In the genomic region with DNA sequence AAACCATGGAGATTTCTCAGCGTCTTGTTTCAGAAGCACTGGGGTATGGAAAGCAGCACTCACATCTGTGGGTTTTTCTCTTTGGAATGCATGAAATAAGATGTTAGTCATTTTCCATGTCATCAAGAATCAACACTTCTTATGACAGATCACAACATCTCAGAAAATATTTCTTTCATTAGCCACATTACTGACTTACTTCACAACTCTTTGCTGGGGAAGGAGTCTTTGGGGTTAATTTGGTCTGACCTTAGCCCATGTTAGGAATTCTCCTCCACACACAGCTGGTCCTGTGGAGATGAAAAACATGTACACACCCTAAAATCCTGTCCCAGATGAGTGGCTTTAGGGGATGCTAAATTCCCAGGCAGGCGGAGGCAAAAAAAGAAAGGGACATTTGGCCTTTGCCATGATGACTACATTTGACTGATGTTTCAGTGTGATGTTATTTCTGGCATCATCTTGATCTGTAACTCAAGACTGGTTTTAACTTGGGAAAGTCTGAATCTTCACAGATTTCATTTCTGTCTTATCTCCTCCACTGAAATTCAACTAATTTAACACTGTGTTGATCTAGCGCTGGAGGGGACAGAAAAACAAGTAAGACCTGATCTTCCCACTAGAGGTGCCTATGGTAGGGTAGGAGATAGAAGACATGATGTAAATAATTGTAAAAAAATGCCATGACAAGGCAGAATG, we compare ENCODE assay signal across 1 cellular context.
TF ChIP-seq lines count a peak whose summit lies in the region.

No MANE protein-coding gene starts in this region.

TF ChIP-seq in H1, 55 proteins besides CTCF, POLR2A, EP300 and RAD21 (continued from another document):
- TF ChIP-seq, protein P1, sequence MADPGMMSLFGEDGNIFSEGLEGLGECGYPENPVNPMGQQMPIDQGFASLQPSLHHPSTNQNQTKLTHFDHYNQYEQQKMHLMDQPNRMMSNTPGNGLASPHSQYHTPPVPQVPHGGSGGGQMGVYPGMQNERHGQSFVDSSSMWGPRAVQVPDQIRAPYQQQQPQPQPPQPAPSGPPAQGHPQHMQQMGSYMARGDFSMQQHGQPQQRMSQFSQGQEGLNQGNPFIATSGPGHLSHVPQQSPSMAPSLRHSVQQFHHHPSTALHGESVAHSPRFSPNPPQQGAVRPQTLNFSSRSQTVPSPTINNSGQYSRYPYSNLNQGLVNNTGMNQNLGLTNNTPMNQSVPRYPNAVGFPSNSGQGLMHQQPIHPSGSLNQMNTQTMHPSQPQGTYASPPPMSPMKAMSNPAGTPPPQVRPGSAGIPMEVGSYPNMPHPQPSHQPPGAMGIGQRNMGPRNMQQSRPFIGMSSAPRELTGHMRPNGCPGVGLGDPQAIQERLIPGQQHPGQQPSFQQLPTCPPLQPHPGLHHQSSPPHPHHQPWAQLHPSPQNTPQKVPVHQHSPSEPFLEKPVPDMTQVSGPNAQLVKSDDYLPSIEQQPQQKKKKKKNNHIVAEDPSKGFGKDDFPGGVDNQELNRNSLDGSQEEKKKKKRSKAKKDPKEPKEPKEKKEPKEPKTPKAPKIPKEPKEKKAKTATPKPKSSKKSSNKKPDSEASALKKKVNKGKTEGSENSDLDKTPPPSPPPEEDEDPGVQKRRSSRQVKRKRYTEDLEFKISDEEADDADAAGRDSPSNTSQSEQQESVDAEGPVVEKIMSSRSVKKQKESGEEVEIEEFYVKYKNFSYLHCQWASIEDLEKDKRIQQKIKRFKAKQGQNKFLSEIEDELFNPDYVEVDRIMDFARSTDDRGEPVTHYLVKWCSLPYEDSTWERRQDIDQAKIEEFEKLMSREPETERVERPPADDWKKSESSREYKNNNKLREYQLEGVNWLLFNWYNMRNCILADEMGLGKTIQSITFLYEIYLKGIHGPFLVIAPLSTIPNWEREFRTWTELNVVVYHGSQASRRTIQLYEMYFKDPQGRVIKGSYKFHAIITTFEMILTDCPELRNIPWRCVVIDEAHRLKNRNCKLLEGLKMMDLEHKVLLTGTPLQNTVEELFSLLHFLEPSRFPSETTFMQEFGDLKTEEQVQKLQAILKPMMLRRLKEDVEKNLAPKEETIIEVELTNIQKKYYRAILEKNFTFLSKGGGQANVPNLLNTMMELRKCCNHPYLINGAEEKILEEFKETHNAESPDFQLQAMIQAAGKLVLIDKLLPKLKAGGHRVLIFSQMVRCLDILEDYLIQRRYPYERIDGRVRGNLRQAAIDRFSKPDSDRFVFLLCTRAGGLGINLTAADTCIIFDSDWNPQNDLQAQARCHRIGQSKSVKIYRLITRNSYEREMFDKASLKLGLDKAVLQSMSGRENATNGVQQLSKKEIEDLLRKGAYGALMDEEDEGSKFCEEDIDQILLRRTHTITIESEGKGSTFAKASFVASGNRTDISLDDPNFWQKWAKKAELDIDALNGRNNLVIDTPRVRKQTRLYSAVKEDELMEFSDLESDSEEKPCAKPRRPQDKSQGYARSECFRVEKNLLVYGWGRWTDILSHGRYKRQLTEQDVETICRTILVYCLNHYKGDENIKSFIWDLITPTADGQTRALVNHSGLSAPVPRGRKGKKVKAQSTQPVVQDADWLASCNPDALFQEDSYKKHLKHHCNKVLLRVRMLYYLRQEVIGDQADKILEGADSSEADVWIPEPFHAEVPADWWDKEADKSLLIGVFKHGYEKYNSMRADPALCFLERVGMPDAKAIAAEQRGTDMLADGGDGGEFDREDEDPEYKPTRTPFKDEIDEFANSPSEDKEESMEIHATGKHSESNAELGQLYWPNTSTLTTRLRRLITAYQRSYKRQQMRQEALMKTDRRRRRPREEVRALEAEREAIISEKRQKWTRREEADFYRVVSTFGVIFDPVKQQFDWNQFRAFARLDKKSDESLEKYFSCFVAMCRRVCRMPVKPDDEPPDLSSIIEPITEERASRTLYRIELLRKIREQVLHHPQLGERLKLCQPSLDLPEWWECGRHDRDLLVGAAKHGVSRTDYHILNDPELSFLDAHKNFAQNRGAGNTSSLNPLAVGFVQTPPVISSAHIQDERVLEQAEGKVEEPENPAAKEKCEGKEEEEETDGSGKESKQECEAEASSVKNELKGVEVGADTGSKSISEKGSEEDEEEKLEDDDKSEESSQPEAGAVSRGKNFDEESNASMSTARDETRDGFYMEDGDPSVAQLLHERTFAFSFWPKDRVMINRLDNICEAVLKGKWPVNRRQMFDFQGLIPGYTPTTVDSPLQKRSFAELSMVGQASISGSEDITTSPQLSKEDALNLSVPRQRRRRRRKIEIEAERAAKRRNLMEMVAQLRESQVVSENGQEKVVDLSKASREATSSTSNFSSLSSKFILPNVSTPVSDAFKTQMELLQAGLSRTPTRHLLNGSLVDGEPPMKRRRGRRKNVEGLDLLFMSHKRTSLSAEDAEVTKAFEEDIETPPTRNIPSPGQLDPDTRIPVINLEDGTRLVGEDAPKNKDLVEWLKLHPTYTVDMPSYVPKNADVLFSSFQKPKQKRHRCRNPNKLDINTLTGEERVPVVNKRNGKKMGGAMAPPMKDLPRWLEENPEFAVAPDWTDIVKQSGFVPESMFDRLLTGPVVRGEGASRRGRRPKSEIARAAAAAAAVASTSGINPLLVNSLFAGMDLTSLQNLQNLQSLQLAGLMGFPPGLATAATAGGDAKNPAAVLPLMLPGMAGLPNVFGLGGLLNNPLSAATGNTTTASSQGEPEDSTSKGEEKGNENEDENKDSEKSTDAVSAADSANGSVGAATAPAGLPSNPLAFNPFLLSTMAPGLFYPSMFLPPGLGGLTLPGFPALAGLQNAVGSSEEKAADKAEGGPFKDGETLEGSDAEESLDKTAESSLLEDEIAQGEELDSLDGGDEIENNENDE (IDR thresholded peaks at IDR 0.05; ENCODE audit: insufficient replicate concordance, low read length): no peak
- no peak for TF ChIP-seq TAF1 (IDR thresholded peaks at IDR 0.05; ENCODE audit: low read depth, low read length)
- no peak for TF ChIP-seq RXRA (IDR thresholded peaks at IDR 0.05; ENCODE audit: insufficient read depth, low read depth, low read length)
- no peak for TF ChIP-seq TAF7 (optimal IDR thresholded peaks at IDR 0.05; ENCODE audit: borderline replicate concordance, low read depth, low read length)
